ENCODE assay signal across 28 cellular contexts in genomic region chr1:113248494-113248893, GRCh38.
"Had no signal": no experiment of that assay in that cellular context is flagged by ENCODE, and none has a peak within 500 bp of the region (broad histone marks: within the 10 kb centered on the region; RNA-seq: fewer than 3 reads in every experiment).

No MANE protein-coding gene starts in this region.

- H3K4me3 Mint-ChIP-seq: activated CD8-positive, alpha-beta T cell treated with anti-CD3 and anti-CD28 coated beads for 36 hours; activated naive CD4-positive, alpha-beta T cell treated with anti-CD3 and anti-CD28 coated beads, Interleukin-2, amount 10 ng/mL, durations not matched to agents 7 days and 5 days; activated naive CD8-positive, alpha-beta T cell treated with anti-CD3 and anti-CD28 coated beads for 36 hours; activated T-cell treated with anti-CD3 and anti-CD28 coated beads, Interleukin-2, amount 50 U/mL, for 72 hours; T-cell had no signal

- H3K36me3 ChIP-seq: MG63 had no signal

- ATAC-seq: activated CD8-positive, alpha-beta T cell treated with anti-CD3 and anti-CD28 coated beads for 36 hours; activated T-cell treated with anti-CD3 and anti-CD28 coated beads, Interleukin-2, amount 50 U/mL, for 72 hours; Panc1; Right ventricle myocardium inferior; T-cell had no signal

- H3K27ac Mint-ChIP-seq: activated CD8-positive, alpha-beta T cell treated with anti-CD3 and anti-CD28 coated beads for 36 hours; activated naive CD4-positive, alpha-beta T cell treated with anti-CD3 and anti-CD28 coated beads, Interleukin-2, amount 10 ng/mL, durations not matched to agents 7 days and 5 days; activated naive CD8-positive, alpha-beta T cell treated with anti-CD3 and anti-CD28 coated beads for 36 hours; activated T-cell treated with anti-CD3 and anti-CD28 coated beads, Interleukin-2, amount 50 U/mL, for 72 hours; activated T-helper 2 cell treated with anti-CD3 and anti-CD28 coated beads, Interferon-gamma antibody, Interleukin-2, Interleukin-4, amounts not matched to agents 10 μg/mL and 5 μg/mL and 100 μg/mL, durations not matched to agents 14 hours and 24 hours and 36 hours; T-cell had no signal

- H3K4me3 ChIP-seq: MG63, SK-N-MC had no signal

- DNase-seq: activated CD4-positive, alpha-beta T cell treated with anti-CD3 and anti-CD28 coated beads, Interleukin-2, amount 50 U/mL, for 1 hour; activated CD4-positive, CD25-positive, alpha-beta regulatory T cell; activated CD8-positive, alpha-beta memory T cell treated with anti-CD3 and anti-CD28 coated beads, Interleukin-2, amount 50 U/mL, for 4 hours; activated CD8-positive, alpha-beta T cell treated with anti-CD3 and anti-CD28 coated beads for 36 hours; activated gamma-delta T cell treated with Interleukin-2 at 50 U/mL for 16 hours; activated naive CD4-positive, alpha-beta T cell treated with anti-CD3 and anti-CD28 coated beads, Interleukin-2, amount 10 ng/mL, durations not matched to agents 7 days and 5 days; activated naive CD8-positive, alpha-beta T cell treated with anti-CD3 and anti-CD28 coated beads for 36 hours; activated T-cell treated with anti-CD3 and anti-CD28 coated beads, Interleukin-2, amount 50 U/mL, for 72 hours; MG63; MV-4-11; NCI-H1092 treated with DMSO at 0.1 percent for 48 hours; NCI-H1417 treated with DMSO at 0.1 percent for 48 hours; NCI-H1694; NCI-H2029 treated with DMSO at 0.1 percent for 48 hours; NCI-H345; NCI-H510A; NCI-H526 treated with DMSO at 0.1 percent for 48 hours; NCI-H82; OCI-M1; RPMI8226; T-cell; T-helper 2 cell; T1000 had no signal

- H3K4me1 Mint-ChIP-seq: activated naive CD4-positive, alpha-beta T cell treated with anti-CD3 and anti-CD28 coated beads, Interleukin-2, amount 10 ng/mL, durations not matched to agents 7 days and 5 days; T-cell had no signal

- H3K27ac ChIP-seq: KMS-11, SK-N-MC had no signal

- H3K36me3 Mint-ChIP-seq: activated naive CD4-positive, alpha-beta T cell treated with anti-CD3 and anti-CD28 coated beads, Interleukin-2, amount 10 ng/mL, durations not matched to agents 7 days and 5 days; activated naive CD8-positive, alpha-beta T cell treated with anti-CD3 and anti-CD28 coated beads for 36 hours; T-cell had no signal

- H3K9me3 Mint-ChIP-seq: activated CD8-positive, alpha-beta T cell treated with anti-CD3 and anti-CD28 coated beads for 36 hours; activated naive CD4-positive, alpha-beta T cell treated with anti-CD3 and anti-CD28 coated beads, Interleukin-2, amount 10 ng/mL, durations not matched to agents 7 days and 5 days; activated naive CD8-positive, alpha-beta T cell treated with anti-CD3 and anti-CD28 coated beads for 36 hours; activated T-cell treated with anti-CD3 and anti-CD28 coated beads, Interleukin-2, amount 50 U/mL, for 72 hours; activated T-helper 2 cell treated with anti-CD3 and anti-CD28 coated beads, Interferon-gamma antibody, Interleukin-2, Interleukin-4, amounts not matched to agents 10 μg/mL and 5 μg/mL and 100 μg/mL, durations not matched to agents 14 hours and 24 hours and 36 hours; T-cell had no signal

- H3K27me3 ChIP-seq: MG63 had no signal
